ENCODE assay signal across 20 cellular contexts in genomic region chr7:41688012-41688625, GRCh38. TPM values are rescaled to one million over a fixed set of nuclear protein-coding genes. Genes with fewer than 3 reads are reported as not detected.
"Had no signal": no experiment of that assay in that cellular context is flagged by ENCODE, and none has a peak within 500 bp of the region (broad histone marks: within the 10 kb centered on the region; RNA-seq: fewer than 3 reads in every experiment).

No MANE protein-coding gene starts in this region.

- H3K9me3 ChIP-seq: gastroesophageal sphincter, heart right ventricle, lower lobe of right lung, tibial artery, uterus had no signal

- H3K9me3 Mint-ChIP-seq: activated CD4-positive, alpha-beta T cell treated with anti-CD3 and anti-CD28 coated beads, Interleukin-2, amount 10 ng/mL, durations not matched to agents 24 days and 14 days; activated naive CD8-positive, alpha-beta T cell treated with anti-CD3 and anti-CD28 coated beads for 36 hours; activated T-cell treated with anti-CD3 and anti-CD28 coated beads, Interleukin-2, amount 50 U/mL, for 72 hours; effector memory CD8-positive, alpha-beta T cell; neural progenitor cell had no signal

- ATAC-seq: activated T-cell treated with anti-CD3 and anti-CD28 coated beads, Interleukin-2, amount 50 U/mL, for 72 hours; effector memory CD8-positive, alpha-beta T cell; gastroesophageal sphincter; heart right ventricle; left colon; lower lobe of right lung; stimulated activated effector memory CD8-positive, alpha-beta T cell treated with anti-CD3 and anti-CD28 coated beads, Interleukin-12 subunit alpha, Interleukin-12 subunit beta, amount 100 ng/mL, for 72 hours; T-helper 17 cell had no signal

- H3K27me3 Mint-ChIP-seq: activated CD4-positive, alpha-beta T cell treated with anti-CD3 and anti-CD28 coated beads, Interleukin-2, amount 10 ng/mL, durations not matched to agents 24 days and 14 days had no signal

- H3K4me1 Mint-ChIP-seq: activated CD4-positive, alpha-beta T cell treated with anti-CD3 and anti-CD28 coated beads, Interleukin-2, amount 10 ng/mL, durations not matched to agents 24 days and 14 days; activated naive CD8-positive, alpha-beta T cell treated with anti-CD3 and anti-CD28 coated beads for 36 hours; stimulated activated effector memory CD8-positive, alpha-beta T cell treated with anti-CD3 and anti-CD28 coated beads, Interleukin-12 subunit alpha, Interleukin-12 subunit beta, amount 100 ng/mL, for 72 hours; T-helper 17 cell had no signal

- DNase-seq: activated CD4-positive, alpha-beta T cell treated with anti-CD3 and anti-CD28 coated beads, Interleukin-2, amount 10 ng/mL, durations not matched to agents 24 days and 14 days; activated CD4-positive, CD25-positive, alpha-beta regulatory T cell; activated CD8-positive, alpha-beta memory T cell treated with anti-CD3 and anti-CD28 coated beads, Interleukin-2, amount 50 U/mL, for 48 hours; activated gamma-delta T cell; activated naive CD8-positive, alpha-beta T cell treated with anti-CD3 and anti-CD28 coated beads for 36 hours; activated T-cell treated with anti-CD3 and anti-CD28 coated beads, Interleukin-2, amount 50 U/mL, for 72 hours; cerebellar nuclear complex; dermis blood vessel endothelial cell; effector memory CD8-positive, alpha-beta T cell; heart right ventricle; left colon; lower lobe of right lung; midbrain; T-helper 17 cell; tibial artery; uterus had no signal

- H3K4me3 Mint-ChIP-seq: activated CD4-positive, alpha-beta T cell treated with anti-CD3 and anti-CD28 coated beads, Interleukin-2, amount 10 ng/mL, durations not matched to agents 24 days and 14 days; activated naive CD8-positive, alpha-beta T cell treated with anti-CD3 and anti-CD28 coated beads for 36 hours; activated T-cell treated with anti-CD3 and anti-CD28 coated beads, Interleukin-2, amount 50 U/mL, for 72 hours; effector memory CD8-positive, alpha-beta T cell; neural progenitor cell; stimulated activated effector memory CD8-positive, alpha-beta T cell treated with anti-CD3 and anti-CD28 coated beads, Interleukin-12 subunit alpha, Interleukin-12 subunit beta, amount 100 ng/mL, for 72 hours; T-helper 17 cell had no signal

- H3K4me3 ChIP-seq: gastroesophageal sphincter, heart right ventricle, lower lobe of right lung, neural progenitor cell, tibial artery, uterus had no signal

- H3K27me3 ChIP-seq: gastroesophageal sphincter, neural progenitor cell, tibial artery, uterus had no signal

- H3K27ac ChIP-seq: gastroesophageal sphincter, heart right ventricle, lower lobe of right lung, neural progenitor cell, parathyroid adenoma, uterus had no signal

- H3K27ac Mint-ChIP-seq: activated CD4-positive, alpha-beta T cell treated with anti-CD3 and anti-CD28 coated beads, Interleukin-2, amount 10 ng/mL, durations not matched to agents 24 days and 14 days; activated naive CD8-positive, alpha-beta T cell treated with anti-CD3 and anti-CD28 coated beads for 36 hours; activated T-cell treated with anti-CD3 and anti-CD28 coated beads, Interleukin-2, amount 50 U/mL, for 72 hours; effector memory CD8-positive, alpha-beta T cell; neural progenitor cell; stimulated activated effector memory CD8-positive, alpha-beta T cell treated with anti-CD3 and anti-CD28 coated beads, Interleukin-12 subunit alpha, Interleukin-12 subunit beta, amount 100 ng/mL, for 72 hours; T-helper 17 cell had no signal

- H3K4me1 ChIP-seq: lower lobe of right lung, parathyroid adenoma, uterus had no signal

- H3K36me3 ChIP-seq: lower lobe of right lung, neural progenitor cell, uterus had no signal

RNA-seq across cellular contexts. Expression of gene INHBA, which starts 14.8 kb away (rescaled TPM):
- total RNA-seq: activated naive CD8-positive, alpha-beta T cell treated with anti-CD3 and anti-CD28 coated beads for 36 hours had no signal
